ENCODE assay signal across 8 cellular contexts in genomic region chr18:29874519-29875098, GRCh38.
A peak's percentile ranks its signal among the peaks of the same experiment; 100 is the strongest.
DNase-seq lines count a peak whose midpoint lies in the region; ATAC-seq and TF ChIP-seq lines count a peak whose summit lies in the region.

No MANE protein-coding gene starts in this region.

- TF ChIP-seq CTCF in PC-3 (conservative IDR thresholded peaks at IDR 0.05; ENCODE audit: low read depth, low read length) (peak; percentile 83), foreskin fibroblast (IDR thresholded peaks at IDR 0.05; ENCODE audit: low read depth, low read length) (peak; percentile 26), tibial nerve (IDR thresholded peaks at IDR 0.05) (peak in 3 of 5 experiments; percentile 22 to 42 (median 23))

- no peak for TF ChIP-seq EP300 in tibial nerve (IDR thresholded peaks at IDR 0.05)

- no peaks in the 10 kb centered on the region for H3K9me2 ChIP-seq in PC-3 (replicated peaks; ENCODE audit: low read length)

- POLR2A ChIA-PET in PC-3 (lab: Charles Lee; ENCODE audit: unreplicated experiment), result no interaction called here

- no peak for TF ChIP-seq POLR2A in tibial nerve (IDR thresholded peaks at IDR 0.05)

- H3K9me3 ChIP-seq in PC-3 (ENCODE audit: low read length) (peaks cover 6% of the 10 kb centered on the region; the same call in 1 of the 2 replicates), tibial nerve (no peaks in the 10 kb centered on the region)

- DNase-seq in D341Med (ENCODE audit: low spot score) (peak; percentile 34), PC-3 (peak; percentile 63), foreskin fibroblast (peak in 1 of 2 donors; percentile 1), tibial nerve (ENCODE audit: low spot score in 2 of 2) (no peak), epidermal melanocyte (ENCODE audit: insufficient read length, low spot score) (no peak)

- H2AFZ ChIP-seq in PC-3 (ENCODE audit: low read length), result no peak overlapping the region

- H3K27me3 ChIP-seq in PC-3 (ENCODE audit: low read length) (no peaks in the 10 kb centered on the region), tibial nerve (no peaks in the 10 kb centered on the region)

- CTCF ChIA-PET in PC-3 (lab: Charles Lee), result interaction anchor here (0.6 to 2.1 kb wide), 6 partner anchors 24 to 1015 kb away, joined by 3 to 9 read pairs (median 4); no protein-coding TSS in a partner anchor

- no TSS peak for BruUV-seq in PC-3 (replicated peaks; lab: Mats Ljungman, UMichigan)

- no peaks in the 10 kb centered on the region for H3K36me3 ChIP-seq in PC-3 (ENCODE audit: low read depth, low read length)
- H3K36me3 ChIP-seq in tibial nerve, result no peaks in the 10 kb centered on the region

- 76 to 88% methylated on average over 3 of the region's 3 CpGs for WGBS in tibial nerve, 2 donors

- H3K4me1 ChIP-seq in PC-3 (ENCODE audit: insufficient read depth, low read length) (peaks cover 6% of the 10 kb centered on the region; the same call in 1 of the 2 replicates), tibial nerve (no peaks in the 10 kb centered on the region)

- no peaks in the 10 kb centered on the region for H3K79me2 ChIP-seq in PC-3 (ENCODE audit: low read length)

- H3K4me3 ChIP-seq in PC-3 (ENCODE audit: low read length) (no peak overlapping the region), foreskin fibroblast (ENCODE audit: low read depth in 1 of 2, low read length in 2 of 2) (no peak overlapping the region), tibial nerve (no peak overlapping the region)

- peak; percentile 63 for ATAC-seq in HG02885 (IDR thresholded peaks at IDR 0.05; ENCODE audit: poor library complexity, unreplicated experiment)
- peak; percentile 64; the same call in 1 of the 2 replicates for ATAC-seq in PC-3
- ATAC-seq in GM19452 (IDR thresholded peaks at IDR 0.05; ENCODE audit: unreplicated experiment), result no peak
- ATAC-seq in esophagus mucosa, result no peak

- intact Hi-C loops in PC-3 (cut with micrococcal nuclease), result loop anchor here (1.0 to 2.0 kb wide), 3 partner anchors 397 to 1014 kb away; no protein-coding TSS in a partner anchor

- H3K27ac ChIP-seq in PC-3 (ENCODE audit: low read length), result no peak overlapping the region
- H3K27ac ChIP-seq in tibial nerve, result no peak overlapping the region

- no peak overlapping the region for H3K9ac ChIP-seq in PC-3 (ENCODE audit: low read length)

- H3F3A ChIP-seq in PC-3 (ENCODE audit: low read length, unreplicated experiment), result no peaks in the 10 kb centered on the region

- H3K4me2 ChIP-seq in PC-3 (ENCODE audit: low read length), result no peak overlapping the region

- H4K20me1 ChIP-seq in PC-3 (ENCODE audit: low read length), result no peaks in the 10 kb centered on the region

Comparison
In these comparisons a context has a peak if more than half of its experiments do, and no peak if none do; other contexts are left out.
1. DNase-seq: peak in D341Med (single experiment) and PC-3 (single experiment); none in tibial nerve (0 of 2) and epidermal melanocyte (single experiment).
2. ATAC-seq: peak in HG02885 (single experiment) and PC-3 (single experiment); none in GM19452 (single experiment) and esophagus mucosa (single experiment).
3. CTCF ChIP-seq: peak in every context shown above with its lines; median percentile 83 in PC-3; 26 in foreskin fibroblast; 23 in tibial nerve.